In genomic region chr9:114061830-114062474, GRCh38 we compare ENCODE assay signal across 1 cellular context.
TF ChIP-seq lines count a peak whose summit lies in the region.

No MANE protein-coding gene starts in this region.

TF ChIP-seq in endothelial cell of umbilical vein, 7 proteins besides CTCF, POLR2A, EP300 and RAD21:
- no peak for TF ChIP-seq MYC (IDR thresholded peaks at IDR 0.05; ENCODE audit: low read depth, low read length)
- TF ChIP-seq JUN (IDR thresholded peaks at IDR 0.05; ENCODE audit: borderline replicate concordance, insufficient read depth, insufficient read length, low read depth), result no peak
- no peak for TF ChIP-seq POLR2AphosphoS5 (IDR thresholded peaks at IDR 0.05; ENCODE audit: insufficient read depth, low read depth, low read length)
- no peak for TF ChIP-seq FOS (IDR thresholded peaks at IDR 0.05; ENCODE audit: borderline replicate concordance, insufficient read depth, low read length)
- TF ChIP-seq GATA2 (IDR thresholded peaks at IDR 0.05; ENCODE audit: insufficient read depth, insufficient read length, low read depth, low read length), result no peak
- no peak for TF ChIP-seq EZH2 (IDR thresholded peaks at IDR 0.05; ENCODE audit: borderline replicate concordance, low read depth, low read length, severe bottlenecking)
- no peak for TF ChIP-seq MAX (IDR thresholded peaks at IDR 0.05; ENCODE audit: insufficient read depth, insufficient read length)
